Comparison of ENCODE assay signal across 24 cellular contexts in the genomic region with DNA sequence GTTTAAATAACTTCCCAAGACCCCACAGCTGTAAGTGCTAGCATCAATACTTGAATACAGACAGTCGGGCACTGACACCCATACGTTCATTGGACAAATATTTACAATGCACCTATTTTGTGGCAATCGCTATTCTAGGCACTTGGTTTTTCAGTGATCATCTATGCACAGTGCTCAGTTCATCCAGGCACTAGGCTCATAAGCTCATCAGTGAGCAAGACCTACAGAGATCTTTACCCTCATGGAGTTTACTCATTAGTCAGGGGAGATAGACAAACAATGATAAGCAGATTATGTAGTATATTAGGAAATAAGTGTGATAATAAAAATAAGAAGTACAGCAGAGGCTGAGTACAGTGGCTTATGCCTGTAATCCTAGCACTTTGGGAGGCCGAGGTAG. TPM values are rescaled to one million over a fixed set of nuclear protein-coding genes. Genes with fewer than 3 reads are reported as not detected.
DNase-seq lines count a peak whose midpoint lies in the region; ATAC-seq, FAIRE-seq and TF ChIP-seq lines count a peak whose summit lies in the region.
"Had no signal": no experiment of that assay in that cellular context is flagged by ENCODE, and none has a peak within 500 bp of the region (broad histone marks: within the 10 kb centered on the region; RNA-seq: fewer than 3 reads in every experiment).

No MANE protein-coding gene starts in this region.

- no peak for TF ChIP-seq POLR2A in HepG2 (IDR thresholded peaks at IDR 0.05; ENCODE audit: insufficient read depth in 1 of 2, low read depth in 2 of 2, low read length in 2 of 2)
- no peak for TF ChIP-seq POLR2A in tibial nerve (IDR thresholded peaks at IDR 0.05)

- H3K27ac ChIP-seq in GM23338 (ENCODE audit: low read depth) (no peak overlapping the region), HepG2 (ENCODE audit: extremely low read length, insufficient read depth, low read length) (no peak overlapping the region), tibial nerve (no peak overlapping the region)
- H3K27ac ChIP-seq: 22Rv1, BLaER1, C4-2B had no signal

- peaks cover 8% of the 10 kb centered on the region; the same call in 2 of the 3 replicates for H3K4me1 Mint-ChIP-seq in GM23338
- H3K4me1 Mint-ChIP-seq: CD4-positive, CD25-positive, alpha-beta regulatory T cell; CD8-positive, alpha-beta memory T cell had no signal

- H2AFZ ChIP-seq in GM23338 (peak overlapping the region; percentile 28; the same call in 1 of the 2 replicates), HepG2 (ENCODE audit: low read length) (no peak overlapping the region)

- in situ Hi-C loops in HepG2 (cut with HindIII; ENCODE audit: extremely low pct_ligation_motif_present, low pct_unique_long_range_greater_than_20kb), result no loop called here

- WGBS in HepG2 (ENCODE audit: low lambda C conversion rate), result 3% methylated on average over 4 of the region's 4 CpGs
- WGBS in tibial nerve, 2 donors, result 82 to 87% methylated on average over 4 of the region's 4 CpGs

- FAIRE-seq in HepG2 (lab: Jason Lieb, UNC), result no peak
- FAIRE-seq: A204.1, D721Med, GM12878, GM19239, H54 had no signal

- BruUV-seq in HepG2 (replicated peaks; lab: Mats Ljungman, UMichigan), result no TSS peak

- no peak overlapping the region for H3K27ac Mint-ChIP-seq in GM23338
- H3K27ac Mint-ChIP-seq: B cell; CD4-positive, CD25-positive, alpha-beta regulatory T cell; CD8-positive, alpha-beta memory T cell; HFFc6 had no signal

- H3K9me3 ChIP-seq in HepG2 (ENCODE audit: low read length) (no peaks in the 10 kb centered on the region), tibial nerve (no peaks in the 10 kb centered on the region)
- H3K9me3 ChIP-seq: BLaER1, HAP-1 had no signal

- DNase-seq in GM23338 (ENCODE audit: low spot score) (no peak), NCI-H82 treated with DMSO at 0.1 percent for 48 hours (lab: John Stamatoyannopoulos, UW; ENCODE audit: unreplicated experiment) (peak; percentile 51), HepG2 (ENCODE audit: low spot score) (no peak), OCI-M2 (lab: John Stamatoyannopoulos, UW; ENCODE audit: unreplicated experiment) (no peak), tibial nerve (ENCODE audit: low spot score in 2 of 2) (no peak)
- DNase-seq in activated T-cell treated with anti-CD3 and anti-CD28 coated beads, Interleukin-2, amount 50 U/mL, for 48 hours, result no peak
- DNase-seq: CD4-positive, CD25-positive, alpha-beta regulatory T cell; CD8-positive, alpha-beta memory T cell; DMS 273 treated with DMSO at 0.1 percent for 48 hours; DMS79; EL; GDM1; GOT3; HFFc6 had no signal

- H3K4me1 ChIP-seq in GM23338 (ENCODE audit: insufficient read depth), result no peaks in the 10 kb centered on the region; the same call in 1 of the 2 replicates
- peaks cover 23% of the 10 kb centered on the region for H3K4me1 ChIP-seq in HepG2 (ENCODE audit: insufficient read depth, low read length)
- no peaks in the 10 kb centered on the region for H3K4me1 ChIP-seq in tibial nerve
- H3K4me1 ChIP-seq: BLaER1 had no signal

- POLR2A ChIA-PET in HepG2 (lab: Yijun Ruan, JAX), result interaction anchor here (1.3 kb wide), 1 partner anchor 18 kb away, joined by 4 read pairs; a partner anchor contains a TSS

- no peak overlapping the region for H3K9ac ChIP-seq in HepG2 (ENCODE audit: insufficient read depth, low read depth, low read length)
- H3K9ac ChIP-seq: BLaER1 had no signal

- no peak for TF ChIP-seq RAD21 in HepG2 (CRISPR knock-in tag; IDR thresholded peaks at IDR 0.05)

- CTCF ChIA-PET in HepG2 (lab: Yijun Ruan, JAX; ENCODE audit: low intra/inter-chr PET ratio, low total read pairs), result no interaction called here

- TF ChIP-seq EP300 in HepG2 (IDR thresholded peaks at IDR 0.05; ENCODE audit: low read depth in 2 of 2, low read length in 2 of 2) (no peak), HepG2 (CRISPR knock-in tag; IDR thresholded peaks at IDR 0.05; ENCODE audit: borderline replicate concordance) (no peak), tibial nerve (IDR thresholded peaks at IDR 0.05) (no peak)

- no peaks in the 10 kb centered on the region for H3K9me3 Mint-ChIP-seq in GM23338
- H3K9me3 Mint-ChIP-seq: CD4-positive, CD25-positive, alpha-beta regulatory T cell; CD8-positive, alpha-beta memory T cell; HFFc6 had no signal

- TF ChIP-seq CTCF in GM23338 (conservative IDR thresholded peaks at IDR 0.05; ENCODE audit: low read depth in 2 of 2) (no peak), HepG2 (CRISPR knock-in tag; IDR thresholded peaks at IDR 0.05) (no peak), tibial nerve (IDR thresholded peaks at IDR 0.05) (no peak)

- no peaks in the 10 kb centered on the region for H3K27me3 ChIP-seq in GM23338 (ENCODE audit: insufficient read depth)
- no peaks in the 10 kb centered on the region for H3K27me3 ChIP-seq in HepG2 (ENCODE audit: control insufficient read depth in 1 of 2, insufficient read depth in 2 of 2, low read length in 2 of 2)
- H3K27me3 ChIP-seq in tibial nerve, result no peaks in the 10 kb centered on the region
- H3K27me3 ChIP-seq: BLaER1 had no signal

- peaks cover 5% of the 10 kb centered on the region for H3K27me3 Mint-ChIP-seq in GM23338 (ENCODE audit: insufficient read depth, low read depth, poor library complexity)
- H3K27me3 Mint-ChIP-seq: B cell; CD4-positive, CD25-positive, alpha-beta regulatory T cell had no signal

- H3K36me3 Mint-ChIP-seq in GM23338 (ENCODE audit: low read depth), result no peaks in the 10 kb centered on the region; the same call in 2 of the 3 replicates
- H3K36me3 Mint-ChIP-seq: CD4-positive, CD25-positive, alpha-beta regulatory T cell; CD8-positive, alpha-beta memory T cell had no signal

- no peaks in the 10 kb centered on the region for H3F3A ChIP-seq in GM23338 (replicated peaks; ENCODE audit: low read depth)

- H3K79me2 ChIP-seq in GM23338 (replicated peaks; ENCODE audit: insufficient read depth) (no peaks in the 10 kb centered on the region), HepG2 (ENCODE audit: insufficient read depth, low read length) (no peaks in the 10 kb centered on the region)

- H3K4me2 ChIP-seq in GM23338, result no peak overlapping the region
- H3K4me2 ChIP-seq in HepG2 (ENCODE audit: low read depth, low read length), result peak overlapping the region; percentile 28
- H3K4me2 ChIP-seq: BLaER1 had no signal

- no peaks in the 10 kb centered on the region for H3K9me2 ChIP-seq in GM23338 (ENCODE audit: insufficient read depth)

- H4K20me1 ChIP-seq in GM23338 (replicated peaks; ENCODE audit: insufficient read depth) (no peaks in the 10 kb centered on the region), HepG2 (ENCODE audit: insufficient read depth, low read length) (no peaks in the 10 kb centered on the region)
- H4K20me1 ChIP-seq: BLaER1 had no signal

- H3K4me3 Mint-ChIP-seq in GM23338, result no peak overlapping the region
- H3K4me3 Mint-ChIP-seq: B cell; CD4-positive, CD25-positive, alpha-beta regulatory T cell; CD8-positive, alpha-beta memory T cell; HFFc6 had no signal

- intact Hi-C loops in HepG2 (cut with micrococcal nuclease; ENCODE audit: unreplicated experiment), result no loop called here

- no peak overlapping the region for H3K4me3 ChIP-seq in GM23338
- no peak overlapping the region for H3K4me3 ChIP-seq in HepG2 (replicated peaks in 1 of 3; ENCODE audit: insufficient read depth in 1 of 3, low read depth in 2 of 3, low read length in 3 of 3)
- H3K4me3 ChIP-seq in tibial nerve, result no peak overlapping the region
- H3K4me3 ChIP-seq: BLaER1, GM12878, HAP-1 had no signal

- H3K36me3 ChIP-seq in GM23338 (ENCODE audit: insufficient read depth), result no peaks in the 10 kb centered on the region
- no peaks in the 10 kb centered on the region for H3K36me3 ChIP-seq in HepG2 (replicated peaks in 1 of 2; ENCODE audit: control insufficient read depth in 1 of 2, insufficient read depth in 2 of 2, low read length in 2 of 2)
- H3K36me3 ChIP-seq in tibial nerve, result no peaks in the 10 kb centered on the region
- H3K36me3 ChIP-seq: BLaER1, HAP-1 had no signal

- ATAC-seq in GM23338 (no peak), HepG2 (peak; percentile 68)
- ATAC-seq: GM12878 had no signal

RNA-seq across cellular contexts. Expression of a gene that starts 7.6 kb away (rescaled TPM):
- 40.4 and 63.9 TPM in 2 replicates for total RNA-seq in GM23338 (2014; rRNA removed; shearing (Covaris generic))
- polyA plus RNA-seq in GM23338 (2016; fragmentation: Nextera tagmentation; extraction: Ambion mirVana) (18.0 and 20.2 TPM in 2 replicates), HepG2 (2011; rRNA removed) (9.0 and 14.1 TPM in 2 replicates)
- total RNA-seq in HepG2 (2016; rRNA removed; fragmentation: Illumina TruSeq; extraction: Trizol) (9.6 and 10.7 TPM in 2 replicates), tibial nerve (10 to 100 TPM; 20.1 to 42.8 (median 29.1) TPM)
- 24.3 and 27.8 TPM in 2 replicates for total RNA-seq in HepG2 (2016; cell fraction: cytosol; rRNA removed; fragmentation: Illumina TruSeq; extraction: Trizol; ENCODE audit: low read depth)
- total RNA-seq in HepG2 (2016; cell fraction: insoluble cytoplasmic fraction; rRNA removed; fragmentation: Illumina TruSeq; extraction: Trizol), result 10.6 and 11.0 TPM in 2 replicates
- 19.5 and 22.7 TPM in 2 replicates for total RNA-seq in HepG2 (2016; cell fraction: membrane; rRNA removed; fragmentation: Illumina TruSeq; extraction: Trizol)
- 9.6 and 11.8 TPM in 2 replicates for total RNA-seq in HepG2 (2016; cell fraction: nucleus; rRNA removed; fragmentation: Illumina TruSeq; extraction: Trizol)
- 11.3 and 18.8 TPM in 2 replicates for polyA plus RNA-seq in HepG2 (2011; cell fraction: cytosol; rRNA removed)
- 6.8 and 9.1 TPM in 2 replicates for polyA plus RNA-seq in HepG2 (2011; cell fraction: nucleus; rRNA removed)
- 6.1 and 6.4 TPM in 2 replicates for polyA plus RNA-seq in HepG2 (2012)
- 0.53 and 0.54 TPM in 2 replicates for polyA plus RNA-seq in HepG2 (2016; cell fraction: cytosol; fragmentation: Illumina TruSeq; extraction: Trizol; ENCODE audit: low read depth)
- polyA plus RNA-seq in HepG2 (2016; cell fraction: insoluble cytoplasmic fraction; fragmentation: Illumina TruSeq; extraction: Trizol; ENCODE audit: low read depth), result 7.1 and 7.2 TPM in 2 replicates
- polyA plus RNA-seq in HepG2 (2016; cell fraction: membrane; fragmentation: Illumina TruSeq; extraction: Trizol; ENCODE audit: low read depth), result 1.5 and 1.7 TPM in 2 replicates
- polyA plus RNA-seq in HepG2 (2016; cell fraction: nucleus; fragmentation: Illumina TruSeq; extraction: Trizol; ENCODE audit: insufficient read depth, low read depth), result 8.5 and 11.5 TPM in 2 replicates
- polyA minus RNA-seq in HepG2 (2011; rRNA and poly(A)+ RNA removed; ENCODE audit: low replicate concordance), result 39.7 and 93.9 TPM in 2 replicates
- 19.3 and 23.3 TPM in 2 replicates for polyA minus RNA-seq in HepG2 (2011; cell fraction: cytosol; rRNA and poly(A)+ RNA removed)
- polyA minus RNA-seq in HepG2 (2011; cell fraction: nucleus; rRNA and poly(A)+ RNA removed), result 17.2 and 20.1 TPM in 2 replicates

RNA-seq across cellular contexts. Expression of a gene that starts 18.5 kb away (rescaled TPM):
- 23.6 and 29.0 TPM in 2 replicates for total RNA-seq in GM23338 (2014; rRNA removed; shearing (Covaris generic))
- polyA plus RNA-seq in GM23338 (2016; fragmentation: Nextera tagmentation; extraction: Ambion mirVana), result 72.0 and 78.5 TPM in 2 replicates
- 14.5 and 21.8 TPM in 2 replicates for total RNA-seq in HepG2 (2016; rRNA removed; fragmentation: Illumina TruSeq; extraction: Trizol)
- 9.1 and 11.7 TPM in 2 replicates for total RNA-seq in HepG2 (2016; cell fraction: cytosol; rRNA removed; fragmentation: Illumina TruSeq; extraction: Trizol; ENCODE audit: low read depth)
- total RNA-seq in HepG2 (2016; cell fraction: insoluble cytoplasmic fraction; rRNA removed; fragmentation: Illumina TruSeq; extraction: Trizol), result 15.1 and 21.6 TPM in 2 replicates
- total RNA-seq in HepG2 (2016; cell fraction: membrane; rRNA removed; fragmentation: Illumina TruSeq; extraction: Trizol), result 6.1 and 6.9 TPM in 2 replicates
- 17.2 and 19.6 TPM in 2 replicates for total RNA-seq in HepG2 (2016; cell fraction: nucleus; rRNA removed; fragmentation: Illumina TruSeq; extraction: Trizol)
- polyA plus RNA-seq in HepG2 (2011; rRNA removed), result 5.7 and 6.2 TPM in 2 replicates
- polyA plus RNA-seq in HepG2 (2011; cell fraction: cytosol; rRNA removed), result 2.8 and 4.5 TPM in 2 replicates
- 3.2 and 4.2 TPM in 2 replicates for polyA plus RNA-seq in HepG2 (2011; cell fraction: nucleus; rRNA removed)
- polyA plus RNA-seq in HepG2 (2012), result 8.2 and 11.6 TPM in 2 replicates
- 0.57 and 0.61 TPM in 2 replicates for polyA plus RNA-seq in HepG2 (2016; cell fraction: cytosol; fragmentation: Illumina TruSeq; extraction: Trizol; ENCODE audit: low read depth)
- 15.8 and 18.5 TPM in 2 replicates for polyA plus RNA-seq in HepG2 (2016; cell fraction: insoluble cytoplasmic fraction; fragmentation: Illumina TruSeq; extraction: Trizol; ENCODE audit: low read depth)
- polyA plus RNA-seq in HepG2 (2016; cell fraction: membrane; fragmentation: Illumina TruSeq; extraction: Trizol; ENCODE audit: low read depth), result 1.3 and 1.7 TPM in 2 replicates
- 14.3 and 16.1 TPM in 2 replicates for polyA plus RNA-seq in HepG2 (2016; cell fraction: nucleus; fragmentation: Illumina TruSeq; extraction: Trizol; ENCODE audit: insufficient read depth, low read depth)
- 2.5 and 5.9 TPM in 2 replicates for polyA minus RNA-seq in HepG2 (2011; rRNA and poly(A)+ RNA removed; ENCODE audit: low replicate concordance)
- polyA minus RNA-seq in HepG2 (2011; cell fraction: cytosol; rRNA and poly(A)+ RNA removed), result 5.9 and 6.1 TPM in 2 replicates
- 18.9 and 21.9 TPM in 2 replicates for polyA minus RNA-seq in HepG2 (2011; cell fraction: nucleus; rRNA and poly(A)+ RNA removed)
- total RNA-seq in tibial nerve, result 10 to 100 TPM; 23.7 to 27.3 (median 24.7) TPM
